ENCODE assay signal across 13 cellular contexts in genomic region chr2:60629801-60630385, GRCh38.
"Had no signal": no experiment of that assay in that cellular context is flagged by ENCODE, and none has a peak within 500 bp of the region (broad histone marks: within the 10 kb centered on the region; RNA-seq: fewer than 3 reads in every experiment).

No MANE protein-coding gene starts in this region.

- ATAC-seq: sciatic nerve; stimulated activated naive CD8-positive, alpha-beta T cell treated with anti-CD3 and anti-CD28 coated beads, Interleukin-15, amount 100 ng/mL, for 72 hours had no signal

- H3K4me1 ChIP-seq: neural progenitor cell had no signal

- H3K36me3 ChIP-seq: neural progenitor cell, ovary had no signal

- DNase-seq: activated CD4-positive, alpha-beta T cell treated with anti-CD3 and anti-CD28 coated beads, Interleukin-2, amount 50 U/mL, for 4 hours; activated CD4-positive, CD25-positive, alpha-beta regulatory T cell treated with anti-CD3 and anti-CD28 coated beads, Interleukin-2, amount 50 U/mL, for 72 hours; activated naive CD4-positive, alpha-beta T cell treated with Interleukin-2 at 50 U/mL for 16 hours; activated T-cell treated with anti-CD3 and anti-CD28 coated beads for 4 hours; aorta; dermis blood vessel endothelial cell; erythroblast; ovary; stimulated activated naive CD8-positive, alpha-beta T cell treated with anti-CD3 and anti-CD28 coated beads, Interleukin-15, amount 100 ng/mL, for 72 hours; T-helper 9 cell had no signal

- H3K9me3 ChIP-seq: ovary had no signal

- H3K27ac ChIP-seq: neural progenitor cell, ovary had no signal

- H3K27me3 ChIP-seq: neural progenitor cell, ovary had no signal

- H3K4me3 ChIP-seq: lung, neural progenitor cell, ovary had no signal
